ENCODE assay signal across 24 cellular contexts in genomic region chrX:150268839-150269238, GRCh38.
"Had no signal": no experiment of that assay in that cellular context is flagged by ENCODE, and none has a peak within 500 bp of the region (broad histone marks: within the 10 kb centered on the region; RNA-seq: fewer than 3 reads in every experiment).

No MANE protein-coding gene starts in this region.

- H3K27ac ChIP-seq: breast epithelium, gastroesophageal sphincter, heart left ventricle, neutrophil, ovary, skin epidermis, testis had no signal

- H3K4me1 ChIP-seq: breast epithelium, gastroesophageal sphincter, heart left ventricle, testis had no signal

- H3K27ac Mint-ChIP-seq: activated B cell treated with CpG ODN at 0.5 μM for 24 hours; activated CD4-positive, alpha-beta T cell treated with anti-CD3 and anti-CD28 coated beads for 36 hours; activated naive CD8-positive, alpha-beta T cell treated with anti-CD3 and anti-CD28 coated beads for 36 hours; endodermal cell; memory B cell; natural killer cell treated with Interleukin-12 subunit alpha and Interleukin-12 subunit beta and Interleukin-15 and Interleukin-18, amount 100 ng/mL, for 72 hours; stimulated activated memory B cell treated with anti-CD40 and anti-IgM and Interleukin-4, amounts not matched to agents 10 μg/mL and 1 μg/mL and 100 μg/mL, for 72 hours; T-helper 2 cell treated with Interferon-gamma antibody and Interleukin-4, amounts not matched to agents 5 μg/mL and 100 μg/mL, for 36 hours; type B pancreatic cell had no signal

- H3K4me3 ChIP-seq: breast epithelium, gastroesophageal sphincter, heart left ventricle, ovary, skin epidermis, testis had no signal

- H3K9me3 ChIP-seq: breast epithelium, gastroesophageal sphincter, heart left ventricle, neutrophil, ovary, testis had no signal

- DNase-seq: activated B cell treated with CpG ODN at 0.5 μM for 24 hours; activated CD4-positive, alpha-beta T cell treated with anti-CD3 and anti-CD28 coated beads for 36 hours; activated CD4-positive, alpha-beta T cell treated with anti-CD3 and anti-CD28 coated beads, Interleukin-2, amount 50 U/mL, for 4 hours; activated naive CD4-positive, alpha-beta T cell treated with Interleukin-2 at 50 U/mL for 16 hours; activated naive CD8-positive, alpha-beta T cell treated with anti-CD3 and anti-CD28 coated beads for 36 hours; activated T-cell treated with anti-CD3 and anti-CD28 coated beads, Interleukin-2, amount 50 U/mL, for 48 hours; endodermal cell; heart left ventricle; left colon; ovary; right cardiac atrium; stimulated activated CD4-positive, alpha-beta T cell treated with anti-CD3 and anti-CD28 coated beads, Interleukin-2, amount 100 ng/mL, for 24 hours; SW 1271; testis had no signal

- H3K27me3 Mint-ChIP-seq: activated B cell treated with CpG ODN at 0.5 μM for 24 hours; activated CD4-positive, alpha-beta T cell treated with anti-CD3 and anti-CD28 coated beads for 36 hours; activated naive CD8-positive, alpha-beta T cell treated with anti-CD3 and anti-CD28 coated beads for 36 hours; stimulated activated memory B cell treated with anti-CD40 and anti-IgM and Interleukin-4, amounts not matched to agents 10 μg/mL and 1 μg/mL and 100 μg/mL, for 72 hours; type B pancreatic cell had no signal

- H3K27me3 ChIP-seq: gastroesophageal sphincter, neutrophil, ovary, testis had no signal

- H3K36me3 ChIP-seq: breast epithelium, gastroesophageal sphincter, heart left ventricle, neutrophil, ovary had no signal

- H3K4me1 Mint-ChIP-seq: activated B cell treated with CpG ODN at 0.5 μM for 24 hours; activated CD4-positive, alpha-beta T cell treated with anti-CD3 and anti-CD28 coated beads for 36 hours; activated naive CD8-positive, alpha-beta T cell treated with anti-CD3 and anti-CD28 coated beads for 36 hours; central memory CD8-positive, alpha-beta T cell; memory B cell; stimulated activated memory B cell treated with anti-CD40 and anti-IgM and Interleukin-4, amounts not matched to agents 10 μg/mL and 1 μg/mL and 100 μg/mL, for 72 hours had no signal

- H3K9me3 Mint-ChIP-seq: activated B cell treated with CpG ODN at 0.5 μM for 24 hours; activated naive CD8-positive, alpha-beta T cell treated with anti-CD3 and anti-CD28 coated beads for 36 hours; central memory CD8-positive, alpha-beta T cell; memory B cell; natural killer cell treated with Interleukin-12 subunit alpha and Interleukin-12 subunit beta and Interleukin-15 and Interleukin-18, amount 100 ng/mL, for 72 hours; stimulated activated memory B cell treated with anti-CD40 and anti-IgM and Interleukin-4, amounts not matched to agents 10 μg/mL and 1 μg/mL and 100 μg/mL, for 72 hours; T-helper 2 cell treated with Interferon-gamma antibody and Interleukin-4, amounts not matched to agents 5 μg/mL and 100 μg/mL, for 36 hours had no signal

- ATAC-seq: activated CD4-positive, alpha-beta T cell treated with anti-CD3 and anti-CD28 coated beads for 36 hours; gastroesophageal sphincter; heart left ventricle; natural killer cell treated with Interleukin-12 subunit alpha and Interleukin-12 subunit beta and Interleukin-15 and Interleukin-18, amount 100 ng/mL, for 72 hours; right cardiac atrium; stimulated activated memory B cell treated with anti-CD40 and anti-IgM and Interleukin-4, amounts not matched to agents 10 μg/mL and 1 μg/mL and 100 μg/mL, for 72 hours had no signal

- H3K4me3 Mint-ChIP-seq: activated B cell treated with CpG ODN at 0.5 μM for 24 hours; activated CD4-positive, alpha-beta T cell treated with anti-CD3 and anti-CD28 coated beads for 36 hours; activated naive CD8-positive, alpha-beta T cell treated with anti-CD3 and anti-CD28 coated beads for 36 hours; central memory CD8-positive, alpha-beta T cell; endodermal cell; memory B cell; natural killer cell treated with Interleukin-12 subunit alpha and Interleukin-12 subunit beta and Interleukin-15 and Interleukin-18, amount 100 ng/mL, for 72 hours; stimulated activated memory B cell treated with anti-CD40 and anti-IgM and Interleukin-4, amounts not matched to agents 10 μg/mL and 1 μg/mL and 100 μg/mL, for 72 hours; T-helper 2 cell treated with Interferon-gamma antibody and Interleukin-4, amounts not matched to agents 5 μg/mL and 100 μg/mL, for 36 hours had no signal
